In the genomic region with DNA sequence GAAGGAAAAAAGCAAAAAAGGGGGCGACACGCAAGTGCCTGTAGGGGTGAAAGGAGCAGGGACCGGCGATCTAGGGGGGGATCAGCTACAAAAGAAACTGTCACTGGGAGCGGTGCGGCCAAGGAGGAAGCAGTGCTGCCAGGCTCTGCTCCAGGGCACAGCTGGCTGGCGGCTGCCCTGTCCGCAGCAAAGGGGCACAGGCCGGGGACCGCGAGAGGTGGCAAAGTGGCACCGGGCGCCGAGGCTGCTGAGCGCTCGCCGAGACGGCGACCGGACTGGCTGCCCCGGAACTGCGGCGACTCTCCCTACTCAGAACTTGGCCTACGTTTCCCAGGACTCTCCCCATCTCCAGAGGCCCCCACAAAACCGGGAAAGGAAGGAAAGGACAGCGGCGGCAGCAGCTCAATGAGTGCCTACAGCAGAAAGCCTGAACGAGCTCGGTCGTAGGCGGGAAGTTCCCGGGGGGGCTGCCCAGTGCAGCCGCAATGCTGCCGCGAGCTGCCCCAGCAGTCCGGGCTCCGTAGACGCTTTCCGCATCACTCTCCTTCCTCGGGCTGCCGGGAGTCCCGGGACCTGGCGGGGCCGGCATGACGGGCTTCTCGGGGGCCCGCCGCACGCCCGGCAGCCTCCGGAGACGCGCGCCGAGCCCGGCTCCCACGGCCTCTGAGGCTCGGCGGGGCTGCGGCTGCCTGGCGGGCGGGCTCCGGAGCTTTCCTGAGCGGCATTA, we compare ENCODE assay signal across 8 cellular contexts. TPM values are rescaled to one million over a fixed set of nuclear protein-coding genes. Genes with fewer than 3 reads are reported as not detected.
DNase-seq lines count a peak whose midpoint lies in the region; ATAC-seq and TF ChIP-seq lines count a peak whose summit lies in the region.

No MANE protein-coding gene starts in this region.

- CTCF ChIA-PET in activated CD8-positive, alpha-beta T cell treated with anti-CD3 and anti-CD28 coated beads for 36 hours (lab: Charles Lee), result interaction anchor here (1.0 to 3.7 kb wide), 6 partner anchors 9 to 220 kb away, joined by 3 to 26 read pairs (median 6); a partner anchor contains a TSS

- peak overlapping the region; percentile 87 for H3K27ac ChIP-seq in substantia nigra (ENCODE audit: low read depth, low read length, poor library complexity, severe bottlenecking)

- DNase-seq in H4 (ENCODE audit: low spot score), result peak; percentile 54
- peak; percentile 59 for DNase-seq in MG63
- peak; percentile 58 for DNase-seq in activated CD8-positive, alpha-beta T cell treated with anti-CD3 and anti-CD28 coated beads for 36 hours
- DNase-seq in endothelial cell (ENCODE audit: low spot score), result peak; percentile 30
- DNase-seq in mucosa of descending colon, result peak; percentile 59 to 82 (median 73)
- DNase-seq in substantia nigra (lab: John Stamatoyannopoulos, UW), result peak in 38 of 49 donors; percentile 22 to 84 (median 57)
- DNase-seq in NCI-H2196 (lab: John Stamatoyannopoulos, UW; ENCODE audit: unreplicated experiment), result no peak

- POLR2A ChIA-PET in activated CD8-positive, alpha-beta T cell treated with anti-CD3 and anti-CD28 coated beads for 36 hours (lab: Charles Lee), result interaction anchor here (0.6 to 4.2 kb wide), 8 partner anchors 9 to 1952 kb away, joined by 3 to 46 read pairs (median 3); a partner anchor contains a TSS

- peaks cover 12% of the 10 kb centered on the region for H3K4me1 ChIP-seq in mucosa of descending colon (ENCODE audit: low read depth)

- peaks cover 23% of the 10 kb centered on the region for H3K36me3 ChIP-seq in MG63
- H3K36me3 ChIP-seq in mucosa of descending colon (ENCODE audit: low read depth), result no peaks in the 10 kb centered on the region

- peaks cover 21% of the 10 kb centered on the region for H3K4me1 Mint-ChIP-seq in activated CD8-positive, alpha-beta T cell treated with anti-CD3 and anti-CD28 coated beads for 36 hours (ENCODE audit: low read depth)
- H3K4me1 Mint-ChIP-seq in endothelial cell (ENCODE audit: unreplicated experiment), result peaks cover 7% of the 10 kb centered on the region

- ATAC-seq in activated CD8-positive, alpha-beta T cell treated with anti-CD3 and anti-CD28 coated beads for 36 hours, result peak; percentile 19
- ATAC-seq in mucosa of descending colon, result peak; percentile 57

- peaks cover 5% of the 10 kb centered on the region for H3K36me3 Mint-ChIP-seq in activated CD8-positive, alpha-beta T cell treated with anti-CD3 and anti-CD28 coated beads for 36 hours (ENCODE audit: low read depth)
- H3K36me3 Mint-ChIP-seq in endothelial cell (ENCODE audit: low read depth, unreplicated experiment), result no peaks in the 10 kb centered on the region

- TF ChIP-seq CTCF in GM12873 (IDR thresholded peaks at IDR 0.05; ENCODE audit: insufficient read depth, low read depth, low read length, missing control alignments) (peak; percentile 8), endothelial cell (IDR thresholded peaks at IDR 0.05; ENCODE audit: unreplicated experiment) (no peak), mucosa of descending colon (IDR thresholded peaks at IDR 0.05) (no peak)
- TF ChIP-seq CTCF in activated CD8-positive, alpha-beta T cell treated with anti-CD3 and anti-CD28 coated beads for 36 hours (IDR thresholded peaks at IDR 0.05), result no peak

- intact Hi-C loops in activated CD8-positive, alpha-beta T cell treated with anti-CD3 and anti-CD28 coated beads for 36 hours (cut with micrococcal nuclease), result no loop called here
- intact Hi-C loops in mucosa of descending colon (cut with DNase I, micrococcal nuclease), result no loop called here

- H3K4me3 Mint-ChIP-seq in activated CD8-positive, alpha-beta T cell treated with anti-CD3 and anti-CD28 coated beads for 36 hours, result peak overlapping the region; percentile 88
- H3K4me3 Mint-ChIP-seq in endothelial cell (ENCODE audit: unreplicated experiment), result peak overlapping the region; percentile 90

- H3K4me3 ChIP-seq in MG63, result peak overlapping the region; percentile 81
- peak overlapping the region; percentile 63 for H3K4me3 ChIP-seq in mucosa of descending colon

- no peaks in the 10 kb centered on the region for H3K9me3 Mint-ChIP-seq in activated CD8-positive, alpha-beta T cell treated with anti-CD3 and anti-CD28 coated beads for 36 hours
- H3K9me3 Mint-ChIP-seq in endothelial cell (ENCODE audit: unreplicated experiment), result no peaks in the 10 kb centered on the region

- H3K27ac Mint-ChIP-seq in activated CD8-positive, alpha-beta T cell treated with anti-CD3 and anti-CD28 coated beads for 36 hours, result peak overlapping the region; percentile 96
- H3K27ac Mint-ChIP-seq in endothelial cell (ENCODE audit: unreplicated experiment), result no peak overlapping the region

- no peaks in the 10 kb centered on the region for H3K27me3 ChIP-seq in MG63

- H3K9me3 ChIP-seq in MG63 (no peaks in the 10 kb centered on the region), mucosa of descending colon (no peaks in the 10 kb centered on the region)

- H3K27me3 Mint-ChIP-seq in activated CD8-positive, alpha-beta T cell treated with anti-CD3 and anti-CD28 coated beads for 36 hours, result peaks cover 1% of the 10 kb centered on the region
- H3K27me3 Mint-ChIP-seq in endothelial cell (ENCODE audit: unreplicated experiment), result peaks cover 17% of the 10 kb centered on the region

RNA-seq across cellular contexts. Expression of a gene that starts 1.0 kb away (rescaled TPM):
- total RNA-seq in H4 (2014; rRNA removed; shearing (Covaris generic)), result 167 and 185 TPM in 2 replicates
- 80.5 and 107 TPM in 2 replicates for total RNA-seq in MG63 (2014; rRNA removed; shearing (Covaris generic); ENCODE audit: low replicate concordance)
- total RNA-seq in activated CD8-positive, alpha-beta T cell treated with anti-CD3 and anti-CD28 coated beads for 36 hours, result 10 to 100 TPM; 18.4 to 20.7 TPM
- total RNA-seq in endothelial cell (ENCODE audit: unreplicated experiment) (not detected), mucosa of descending colon (10 to 100 TPM in 2 of 3 donors, 1 to 10 TPM in 1; 4.4 to 20.7 (median 14.8) TPM)

RNA-seq across cellular contexts. Expression of a gene that starts 9.0 kb away (rescaled TPM):
- total RNA-seq in H4 (2014; rRNA removed; shearing (Covaris generic)), result 91.9 and 97.3 TPM in 2 replicates
- total RNA-seq in MG63 (2014; rRNA removed; shearing (Covaris generic); ENCODE audit: low replicate concordance), result 58.6 and 111 TPM in 2 replicates
- total RNA-seq in activated CD8-positive, alpha-beta T cell treated with anti-CD3 and anti-CD28 coated beads for 36 hours, result 10 to 100 TPM; 82.2 to 87.0 TPM
- total RNA-seq in endothelial cell (ENCODE audit: unreplicated experiment) (54.3 TPM), mucosa of descending colon (10 to 100 TPM; 48.6 to 70.9 (median 57.7) TPM)
